17 cellular contexts compared by ENCODE assay signal in genomic region chr9:3028535-3028934, GRCh38.
DNase-seq lines count a peak whose midpoint lies in the region; ATAC-seq and TF ChIP-seq lines count a peak whose summit lies in the region.
"Had no signal": no experiment of that assay in that cellular context is flagged by ENCODE, and none has a peak within 500 bp of the region (broad histone marks: within the 10 kb centered on the region; RNA-seq: fewer than 3 reads in every experiment).

No MANE protein-coding gene starts in this region.

- no peaks in the 10 kb centered on the region for H3K36me3 ChIP-seq in HEK293 (ENCODE audit: control insufficient read depth in 2 of 2, insufficient read depth in 1 of 2, low read length in 2 of 2)

- ATAC-seq in GM18519 (IDR thresholded peaks at IDR 0.05; ENCODE audit: low FRiP score, unreplicated experiment): no peak
- ATAC-seq: A549, K562 had no signal

- peaks cover 8% of the 10 kb centered on the region for H3K4me1 ChIP-seq in HEK293 (ENCODE audit: control insufficient read depth, insufficient read depth, low read length)
- H3K4me1 ChIP-seq: A549 had no signal

- H3K27ac ChIP-seq in HEK293 (ENCODE audit: extremely low read depth, low read depth, low read length): no peak overlapping the region
- H3K27ac ChIP-seq: A549, C4-2B had no signal

- H3K4me3 ChIP-seq in HEK293 (ENCODE audit: low read depth, low read length): no peak overlapping the region
- H3K4me3 ChIP-seq: A549, K562 had no signal

- TF ChIP-seq CTCF in HEK293 (tag by site-specific recombination; IDR thresholded peaks at IDR 0.05): no peak

- POLR2A ChIA-PET in HEK293 (lab: Yijun Ruan, JAX): no interaction called here

- no peaks in the 10 kb centered on the region for H3K9me3 ChIP-seq in HEK293 (ENCODE audit: control insufficient read depth, insufficient read depth, low read depth, low read length)
- H3K9me3 ChIP-seq: A549 had no signal

- CTCF ChIA-PET in HEK293 (lab: Yijun Ruan, JAX): interaction anchor here (2.0 kb wide), 1 partner anchor 10 kb away, joined by 6 read pairs; no protein-coding TSS in a partner anchor

- DNase-seq in A172 (ENCODE audit: low spot score) (peak; percentile 59), NCI-H446 (lab: John Stamatoyannopoulos, UW) (peak; percentile 87 to 99), medulla oblongata (ENCODE audit: extremely low spot score) (peak; percentile 33), MV-4-11 (lab: John Stamatoyannopoulos, UW) (no peak), DMS53 (lab: John Stamatoyannopoulos, UW) (no peak)
- no peak for DNase-seq in activated effector memory CD4-positive, alpha-beta T cell treated with anti-CD3 and anti-CD28 coated beads, Interleukin-2, amount 50 U/mL, for 16 hours
- DNase-seq: activated CD4-positive, alpha-beta T cell treated with anti-CD3 and anti-CD28 coated beads, Interleukin-2, amount 10 ng/mL, durations not matched to agents 7 days and 5 days; activated naive CD4-positive, alpha-beta T cell treated with anti-CD3 and anti-CD28 coated beads for 36 hours; cortex of kidney; mesenchymal stem cell; stimulated activated CD4-positive, alpha-beta T cell treated with anti-CD3 and anti-CD28 coated beads, Interleukin-12 subunit alpha, Interleukin-12 subunit beta, amount 100 ng/mL, for 4 hours; SW 1271 had no signal

TF ChIP-seq in HEK293, 187 proteins besides CTCF, POLR2A, EP300 and RAD21 (continues in another document):
- TF ChIP-seq ZNF394 (tag by site-specific recombination; IDR thresholded peaks at IDR 0.05; ENCODE audit: borderline replicate concordance) (peak; percentile 27; the same call in 1 of the 2 replicates), ZNF530 (tag by site-specific recombination; IDR thresholded peaks at IDR 0.05; ENCODE audit: low read depth) (no peak), ZNF112 (tag by site-specific recombination; IDR thresholded peaks at IDR 0.05) (no peak), ZBTB7A (tag by site-specific recombination; IDR thresholded peaks at IDR 0.05; ENCODE audit: low read depth) (no peak), HOXC10 (CRISPR knock-in tag; IDR thresholded peaks at IDR 0.05) (no peak), ZNF362 (tag by site-specific recombination; IDR thresholded peaks at IDR 0.05) (no peak), ZNF26 (tag by site-specific recombination; IDR thresholded peaks at IDR 0.05) (no peak), ZSCAN23 (tag by site-specific recombination; IDR thresholded peaks at IDR 0.05) (no peak), ZBTB48 (tag by site-specific recombination; IDR thresholded peaks at IDR 0.05) (peak; percentile 41; the same call in 1 of the 2 replicates), ZIC2 (tag by site-specific recombination; IDR thresholded peaks at IDR 0.05) (peak; percentile 65), ZNF24 (tag by site-specific recombination; IDR thresholded peaks at IDR 0.05) (no peak), ZNF335 (tag by site-specific recombination; conservative IDR thresholded peaks at IDR 0.05) (no peak), ZNF544 (tag by site-specific recombination; IDR thresholded peaks at IDR 0.05) (no peak), KLF9 (tag by site-specific recombination; IDR thresholded peaks at IDR 0.05; ENCODE audit: low read depth) (no peak), ZNF18 (tag by site-specific recombination; IDR thresholded peaks at IDR 0.05) (0 out of 2 replicates have a peak, but pooled peaks have one; percentile 12), ZNF549 (tag by site-specific recombination; IDR thresholded peaks at IDR 0.05) (no peak), ZNF600 (tag by site-specific recombination; IDR thresholded peaks at IDR 0.05) (0 out of 2 replicates have a peak, but pooled peaks have one; percentile 27), ZNF510 (tag by site-specific recombination; IDR thresholded peaks at IDR 0.05; ENCODE audit: insufficient replicate concordance) (no peak), ZBTB10 (tag by site-specific recombination; IDR thresholded peaks at IDR 0.05) (no peak), ZNF658 (tag by site-specific recombination; IDR thresholded peaks at IDR 0.05) (no peak)
- TF ChIP-seq, protein P1, sequence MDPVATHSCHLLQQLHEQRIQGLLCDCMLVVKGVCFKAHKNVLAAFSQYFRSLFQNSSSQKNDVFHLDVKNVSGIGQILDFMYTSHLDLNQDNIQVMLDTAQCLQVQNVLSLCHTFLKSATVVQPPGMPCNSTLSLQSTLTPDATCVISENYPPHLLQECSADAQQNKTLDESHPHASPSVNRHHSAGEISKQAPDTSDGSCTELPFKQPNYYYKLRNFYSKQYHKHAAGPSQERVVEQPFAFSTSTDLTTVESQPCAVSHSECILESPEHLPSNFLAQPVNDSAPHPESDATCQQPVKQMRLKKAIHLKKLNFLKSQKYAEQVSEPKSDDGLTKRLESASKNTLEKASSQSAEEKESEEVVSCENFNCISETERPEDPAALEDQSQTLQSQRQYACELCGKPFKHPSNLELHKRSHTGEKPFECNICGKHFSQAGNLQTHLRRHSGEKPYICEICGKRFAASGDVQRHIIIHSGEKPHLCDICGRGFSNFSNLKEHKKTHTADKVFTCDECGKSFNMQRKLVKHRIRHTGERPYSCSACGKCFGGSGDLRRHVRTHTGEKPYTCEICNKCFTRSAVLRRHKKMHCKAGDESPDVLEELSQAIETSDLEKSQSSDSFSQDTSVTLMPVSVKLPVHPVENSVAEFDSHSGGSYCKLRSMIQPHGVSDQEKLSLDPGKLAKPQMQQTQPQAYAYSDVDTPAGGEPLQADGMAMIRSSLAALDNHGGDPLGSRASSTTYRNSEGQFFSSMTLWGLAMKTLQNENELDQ (tag by site-specific recombination; IDR thresholded peaks at IDR 0.05; ENCODE audit: low read depth): no peak
- TF ChIP-seq, protein P2, sequence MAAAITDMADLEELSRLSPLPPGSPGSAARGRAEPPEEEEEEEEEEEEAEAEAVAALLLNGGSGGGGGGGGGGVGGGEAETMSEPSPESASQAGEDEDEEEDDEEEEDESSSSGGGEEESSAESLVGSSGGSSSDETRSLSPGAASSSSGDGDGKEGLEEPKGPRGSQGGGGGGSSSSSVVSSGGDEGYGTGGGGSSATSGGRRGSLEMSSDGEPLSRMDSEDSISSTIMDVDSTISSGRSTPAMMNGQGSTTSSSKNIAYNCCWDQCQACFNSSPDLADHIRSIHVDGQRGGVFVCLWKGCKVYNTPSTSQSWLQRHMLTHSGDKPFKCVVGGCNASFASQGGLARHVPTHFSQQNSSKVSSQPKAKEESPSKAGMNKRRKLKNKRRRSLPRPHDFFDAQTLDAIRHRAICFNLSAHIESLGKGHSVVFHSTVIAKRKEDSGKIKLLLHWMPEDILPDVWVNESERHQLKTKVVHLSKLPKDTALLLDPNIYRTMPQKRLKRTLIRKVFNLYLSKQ (tag by site-specific recombination; IDR thresholded peaks at IDR 0.05; ENCODE audit: borderline replicate concordance): no peak

Comparison
In these comparisons a context has a peak if more than half of its experiments do, and no peak if none do; other contexts are left out.
1. DNase-seq: peak in A172 (single experiment), NCI-H446 (2 of 2) and medulla oblongata (single experiment); none in activated effector memory CD4-positive, alpha-beta T cell treated with anti-CD3 and anti-CD28 coated beads, Interleukin-2, amount 50 U/mL, for 16 hours (single experiment), MV-4-11 (single experiment) and DMS53 (single experiment).